17 cellular contexts compared by ENCODE assay signal in genomic region chr1:58549231-58549958, GRCh38. TPM values are rescaled to one million over a fixed set of nuclear protein-coding genes. Genes with fewer than 3 reads are reported as not detected.
DNase-seq lines count a peak whose midpoint lies in the region; ATAC-seq and TF ChIP-seq lines count a peak whose summit lies in the region.
"Had no signal": no experiment of that assay in that cellular context is flagged by ENCODE, and none has a peak within 500 bp of the region (broad histone marks: within the 10 kb centered on the region; RNA-seq: fewer than 3 reads in every experiment).

No MANE protein-coding gene starts in this region.

- intact Hi-C loops in body of pancreas (cut with DNase I) = no loop called here
- intact Hi-C loops in prostate gland (cut with DNase I) = loop anchor here (5.0 to 10.0 kb wide), 3 partner anchors 33 to 1717 kb away; no protein-coding TSS in a partner anchor

- peak overlapping the region; percentile 37 for H3K27ac Mint-ChIP-seq in nephron progenitor cell
- H3K27ac Mint-ChIP-seq: H9 had no signal

- H3K36me3 Mint-ChIP-seq in nephron progenitor cell (ENCODE audit: low read depth) = no peaks in the 10 kb centered on the region

- H3K27ac ChIP-seq in body of pancreas (peak overlapping the region in 3 of 4 donors; percentile 17 to 38 (median 35)), prostate gland (no peak overlapping the region)
- H3K27ac ChIP-seq: 22Rv1; BLaER1 treated with 17β-estradiol and CSF1 and Interleukin-3, amounts not matched to agents 10 nM and 100 nM; KMS-11 had no signal

- TF ChIP-seq CTCF in body of pancreas (IDR thresholded peaks at IDR 0.05) (no peak), nephron progenitor cell (IDR thresholded peaks at IDR 0.05) (no peak), prostate gland (IDR thresholded peaks at IDR 0.05) (no peak)

- H3K27me3 ChIP-seq in body of pancreas (no peaks in the 10 kb centered on the region), prostate gland (replicated peaks; ENCODE audit: insufficient read depth) (no peaks in the 10 kb centered on the region)
- H3K27me3 ChIP-seq: BLaER1 treated with 17β-estradiol and CSF1 and Interleukin-3, amounts not matched to agents 10 nM and 100 nM; MG63 had no signal

- H3K27me3 Mint-ChIP-seq in nephron progenitor cell (ENCODE audit: low read depth, poor library complexity) = peaks cover 24% of the 10 kb centered on the region

- peaks cover 36% of the 10 kb centered on the region for H3K4me1 Mint-ChIP-seq in nephron progenitor cell

- ATAC-seq in body of pancreas (no peak), HG03442 (IDR thresholded peaks at IDR 0.05; ENCODE audit: unreplicated experiment) (no peak)

- H3K4me1 ChIP-seq in body of pancreas (peaks cover 31% of the 10 kb centered on the region), prostate gland (replicated peaks) (no peaks in the 10 kb centered on the region)

- peak overlapping the region; percentile 3 for H3K4me3 Mint-ChIP-seq in nephron progenitor cell
- H3K4me3 Mint-ChIP-seq: H9 had no signal

- H3K36me3 ChIP-seq in body of pancreas (replicated peaks in 1 of 2; ENCODE audit: insufficient read depth in 1 of 2, low read depth in 2 of 2) (no peaks in the 10 kb centered on the region), prostate gland (no peaks in the 10 kb centered on the region)
- H3K36me3 ChIP-seq: BLaER1 treated with 17β-estradiol and CSF1 and Interleukin-3, amounts not matched to agents 10 nM and 100 nM; MG63 had no signal

- H3K4me3 ChIP-seq in body of pancreas = no peak overlapping the region
- no peak overlapping the region for H3K4me3 ChIP-seq in prostate gland
- H3K4me3 ChIP-seq: BLaER1 treated with 17β-estradiol and CSF1 and Interleukin-3, amounts not matched to agents 10 nM and 100 nM; MG63 had no signal

- H3K9me3 Mint-ChIP-seq in nephron progenitor cell = no peaks in the 10 kb centered on the region
- H3K9me3 Mint-ChIP-seq: H9 had no signal

- peak; percentile 35 for DNase-seq in NCI-H82 (lab: John Stamatoyannopoulos, UW)
- no peak for DNase-seq in NCI-H82 treated with DMSO at 0.1 percent for 48 hours (lab: John Stamatoyannopoulos, UW; ENCODE audit: unreplicated experiment)
- DNase-seq in body of pancreas = no peak
- DNase-seq in nephron progenitor cell = no peak
- DNase-seq in COR-L47 (lab: John Stamatoyannopoulos, UW) = no peak
- no peak for DNase-seq in Ammon's horn (ENCODE audit: low spot score)
- no peak for DNase-seq in prostate gland (ENCODE audit: low spot score)
- DNase-seq: DMS53, H9, MG63, NCI-H1930, NCI-H510A, SIG-M5 had no signal

- no peaks in the 10 kb centered on the region for H3K9me3 ChIP-seq in body of pancreas
- H3K9me3 ChIP-seq in prostate gland = no peaks in the 10 kb centered on the region
- H3K9me3 ChIP-seq: BLaER1 treated with 17β-estradiol and CSF1 and Interleukin-3, amounts not matched to agents 10 nM and 100 nM; MG63 had no signal

- TF ChIP-seq POLR2A in body of pancreas (IDR thresholded peaks at IDR 0.05) = no peak
- TF ChIP-seq POLR2A in prostate gland (IDR thresholded peaks at IDR 0.05) = no peak

- WGBS in body of pancreas, 2 donors = 24 to 25% methylated on average over 8 of the region's 8 CpGs
- WGBS in prostate gland = 53% methylated on average over 8 of the region's 8 CpGs

RNA-seq across cellular contexts. Expression of gene OMA1, which starts 2.9 kb away (rescaled TPM):
- 10 to 100 TPM; 16.5 to 18.7 TPM for total RNA-seq in body of pancreas
- total RNA-seq in prostate gland = 10 to 100 TPM; 26.4 to 46.6 TPM

RNA-seq across cellular contexts. Expression of gene TACSTD2, which starts 27.7 kb away (rescaled TPM):
- total RNA-seq in body of pancreas = 100 to 1,000 TPM; 101 to 106 TPM
- 100 to 1,000 TPM; 219 to 310 TPM for total RNA-seq in prostate gland

Comparison
In these comparisons a context has a peak if more than half of its experiments do, and no peak if none do; other contexts are left out.
1. H3K27ac ChIP-seq: peak in body of pancreas (3 of 4); none in prostate gland (0 of 2).